Comparison of ENCODE assay signal across 29 cellular contexts in the genomic region with DNA sequence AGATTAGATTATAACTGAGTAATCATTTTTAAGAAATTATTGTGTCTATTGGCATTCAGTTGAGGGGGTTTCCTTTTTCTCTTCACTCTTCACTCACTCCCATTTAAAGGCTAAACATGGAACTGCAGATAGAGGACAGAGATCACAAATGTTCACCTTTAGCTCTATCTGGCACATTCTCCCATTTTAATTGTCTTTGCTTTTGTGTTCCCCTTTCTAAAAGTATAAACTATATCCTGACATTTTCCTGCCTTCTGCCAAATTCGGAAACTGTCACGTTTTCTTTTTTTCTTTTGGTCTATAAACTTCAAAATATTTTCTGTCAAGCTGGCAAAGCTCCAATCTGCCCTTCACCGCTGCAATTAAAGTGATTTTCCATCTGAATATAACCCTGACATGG.
"Had no signal": no experiment of that assay in that cellular context is flagged by ENCODE, and none has a peak within 500 bp of the region (broad histone marks: within the 10 kb centered on the region; RNA-seq: fewer than 3 reads in every experiment).

No MANE protein-coding gene starts in this region.

- H3K27me3 ChIP-seq: body of pancreas, gastrocnemius medialis had no signal

- ATAC-seq: activated CD4-positive, CD25-positive, alpha-beta regulatory T cell treated with anti-CD3 and anti-CD28 coated beads, Interleukin-2, amount 50 U/mL, for 24 hours; activated CD8-positive, alpha-beta T cell treated with anti-CD3 and anti-CD28 coated beads for 36 hours; activated T-cell treated with anti-CD3 and anti-CD28 coated beads, Interleukin-2, amount 50 U/mL, for 4 hours; activated T-helper 17 cell treated with anti-CD3 and anti-CD28 coated beads, Interleukin-2, amount 50 U/mL, for 72 hours; body of pancreas; esophagus mucosa; gastrocnemius medialis; heart left ventricle; T-helper 17 cell had no signal

- H3K36me3 ChIP-seq: gastrocnemius medialis, heart left ventricle, WERI-Rb-1 had no signal

- DNase-seq: activated B cell treated with CpG ODN at 0.5 μM for 24 hours; activated CD4-positive, alpha-beta T cell treated with anti-CD3 and anti-CD28 coated beads for 48 hours; activated CD4-positive, alpha-beta T cell treated with anti-CD3 and anti-CD28 coated beads, Interleukin-2, amount 50 U/mL, for 1 hour; activated CD4-positive, alpha-beta T cell treated with anti-CD3 and anti-CD28 coated beads, Interleukin-2, amount 50 U/mL, for 48 hours; activated CD8-positive, alpha-beta memory T cell treated with anti-CD3 and anti-CD28 coated beads for 24 hours; activated CD8-positive, alpha-beta T cell treated with anti-CD3 and anti-CD28 coated beads for 36 hours; activated effector memory CD4-positive, alpha-beta T cell treated with Interleukin-2 at 50 U/mL for 16 hours; activated gamma-delta T cell treated with Interleukin-2 at 50 U/mL for 16 hours; activated naive CD4-positive, alpha-beta T cell treated with anti-CD3 and anti-CD28 coated beads, Interleukin-2, amount 50 U/mL, for 16 hours; activated naive CD4-positive, alpha-beta T cell treated with Interleukin-2 at 50 U/mL for 16 hours; activated T-cell treated with anti-CD3 and anti-CD28 coated beads, Interleukin-2, amount 50 U/mL, for 4 hours; amniotic stem cell; anterior cingulate cortex; body of pancreas; caudate nucleus; cortex of kidney; dermis blood vessel endothelial cell; effector CD8-positive, alpha-beta T cell; foreskin fibroblast; gastrocnemius medialis; glutamatergic neuron; heart left ventricle; T-helper 1 cell; T-helper 17 cell; T1000; WERI-Rb-1 had no signal

- H3K9me3 ChIP-seq: body of pancreas, gastrocnemius medialis, heart left ventricle had no signal

- H3K27ac ChIP-seq: body of pancreas, gastrocnemius medialis, heart left ventricle, WERI-Rb-1 had no signal

- H3K4me3 ChIP-seq: body of pancreas, gastrocnemius medialis, heart left ventricle had no signal

- H3K4me1 ChIP-seq: body of pancreas had no signal
